In the genomic region with DNA sequence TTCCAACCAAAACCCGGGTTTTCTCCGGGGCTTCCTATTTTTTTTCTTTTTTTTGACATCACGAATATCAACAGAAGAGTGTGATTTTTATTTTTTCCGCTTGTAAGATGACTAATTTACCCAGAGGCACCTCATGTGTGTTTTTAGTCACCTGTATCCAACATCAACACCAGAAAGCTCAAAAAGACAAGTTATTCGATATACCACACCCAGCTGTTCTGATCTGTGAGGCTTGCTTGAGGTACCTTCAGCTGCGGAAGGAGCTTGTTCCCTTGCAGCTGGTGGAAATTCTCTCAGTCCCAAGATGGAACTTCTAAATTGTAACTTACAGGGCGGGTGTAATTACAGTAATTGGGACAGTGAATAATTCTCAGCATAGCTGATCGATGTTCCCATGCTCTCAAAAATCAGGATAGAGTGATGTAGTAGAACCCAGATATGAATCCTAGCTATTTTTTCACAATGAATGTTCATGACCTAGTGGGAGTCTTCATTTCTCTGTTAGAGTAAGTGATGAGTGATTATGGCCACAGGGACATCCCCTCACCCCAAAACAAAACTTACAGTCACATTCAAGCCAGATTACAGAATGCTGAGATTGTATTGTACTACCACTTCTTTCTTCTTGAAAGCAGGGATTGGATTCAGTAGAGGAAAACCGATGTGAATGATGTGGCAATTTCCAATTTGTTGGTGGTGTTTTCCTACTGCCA, we compare ENCODE assay signal across 29 cellular contexts.
"Had no signal": no experiment of that assay in that cellular context is flagged by ENCODE, and none has a peak within 500 bp of the region (broad histone marks: within the 10 kb centered on the region; RNA-seq: fewer than 3 reads in every experiment).

No MANE protein-coding gene starts in this region.

- H3K27me3 ChIP-seq: left lung, pancreas, tibial nerve, uterus had no signal

- H3K9me3 ChIP-seq: left lung, lower lobe of right lung, pancreas, prostate gland, uterus had no signal

- H3K36me3 Mint-ChIP-seq: immature natural killer cell; naive thymus-derived CD8-positive, alpha-beta T cell; type B pancreatic cell had no signal

- H3K27ac ChIP-seq: left lung, lower lobe of right lung, pancreas, prostate gland, skin epidermis, tibial nerve, uterus had no signal

- FAIRE-seq: islet of Langerhans, kidney, pancreas had no signal

- ATAC-seq: left colon; left lung; lower lobe of right lung; naive thymus-derived CD8-positive, alpha-beta T cell; pancreas; right cardiac atrium; sciatic nerve; stimulated activated naive CD8-positive, alpha-beta T cell treated with anti-CD3 and anti-CD28 coated beads, Interleukin-15, amount 100 ng/mL, for 72 hours had no signal

- H3K4me3 Mint-ChIP-seq: immature natural killer cell; naive thymus-derived CD8-positive, alpha-beta T cell; nephron; neural crest cell; stimulated activated naive CD8-positive, alpha-beta T cell treated with anti-CD3 and anti-CD28 coated beads, Interleukin-15, amount 100 ng/mL, for 72 hours; type B pancreatic cell had no signal

- H3K36me3 ChIP-seq: left lung, lower lobe of right lung, pancreas, prostate gland, tibial nerve, uterus had no signal

- DNase-seq: hypothalamus; immature natural killer cell; kidney; left colon; left lung; lower lobe of right lung; mammary epithelial cell; mesenchymal stem cell; naive thymus-derived CD8-positive, alpha-beta T cell; nucleus accumbens; pancreas; posterior cingulate gyrus; right cardiac atrium; stimulated activated CD4-positive, alpha-beta T cell treated with anti-CD3 and anti-CD28 coated beads, Interleukin-12 subunit alpha, Interleukin-12 subunit beta, amount 100 ng/mL, for 4 hours; stimulated activated CD4-positive, alpha-beta T cell treated with anti-CD3 and anti-CD28 coated beads, Interleukin-15, amount 100 ng/mL, for 24 hours; stimulated activated CD4-positive, alpha-beta T cell treated with anti-CD3 and anti-CD28 coated beads, Interleukin-2, amount 100 ng/mL, for 24 hours; stimulated activated CD4-positive, alpha-beta T cell treated with anti-CD3 and anti-CD28 coated beads, Interleukin-4, amount 100 ng/mL, for 1 hour; stimulated activated naive CD4-positive, alpha-beta T cell; stimulated activated naive CD8-positive, alpha-beta T cell treated with anti-CD3 and anti-CD28 coated beads, Interleukin-15, amount 100 ng/mL, for 72 hours; substantia nigra; uterus had no signal

- H3K4me1 Mint-ChIP-seq: immature natural killer cell, nephron had no signal

- H3K27ac Mint-ChIP-seq: immature natural killer cell; naive thymus-derived CD8-positive, alpha-beta T cell; nephron; stimulated activated naive CD8-positive, alpha-beta T cell treated with anti-CD3 and anti-CD28 coated beads, Interleukin-15, amount 100 ng/mL, for 72 hours; type B pancreatic cell had no signal

- H3K4me1 ChIP-seq: left lung, lower lobe of right lung, pancreas, prostate gland, tibial nerve, uterus had no signal

- H3K4me3 ChIP-seq: left lung, lower lobe of right lung, pancreas, prostate gland, skin epidermis, tibial nerve, uterus had no signal

- H3K9me3 Mint-ChIP-seq: type B pancreatic cell had no signal
